Comparison of ENCODE assay signal across 22 cellular contexts in genomic region chr17:43200127-43200526, GRCh38. TPM values are rescaled to one million over a fixed set of nuclear protein-coding genes. Genes with fewer than 3 reads are reported as not detected.
DNase-seq lines count a peak whose midpoint lies in the region; ATAC-seq and TF ChIP-seq lines count a peak whose summit lies in the region.
"Had no signal": no experiment of that assay in that cellular context is flagged by ENCODE, and none has a peak within 500 bp of the region (broad histone marks: within the 10 kb centered on the region; RNA-seq: fewer than 3 reads in every experiment).

No MANE protein-coding gene starts in this region.

- no peaks in the 10 kb centered on the region for H4K20me1 ChIP-seq in mammary epithelial cell (ENCODE audit: insufficient read depth, low read length)

- peak overlapping the region; percentile 66 for H3K27ac Mint-ChIP-seq in activated naive CD4-positive, alpha-beta T cell treated with anti-CD3 and anti-CD28 coated beads, Interleukin-2, amount 50 U/mL, for 24 hours
- H3K27ac Mint-ChIP-seq in activated naive CD8-positive, alpha-beta T cell = peak overlapping the region; percentile 54
- no peak overlapping the region for H3K27ac Mint-ChIP-seq in stimulated activated naive B cell treated with anti-CD40 and anti-IgM and Interleukin-4, amounts not matched to agents 10 μg/mL and 1 μg/mL and 100 μg/mL, for 72 hours
- H3K27ac Mint-ChIP-seq: T-helper 1 cell treated with Interleukin-12 subunit alpha and Interleukin-12 subunit beta and Interleukin-4 antibody, amounts not matched to agents 30 μg/mL and 1 μg/mL, for 36 hours had no signal

- peaks cover 6% of the 10 kb centered on the region for H3K4me1 Mint-ChIP-seq in activated naive CD4-positive, alpha-beta T cell treated with anti-CD3 and anti-CD28 coated beads, Interleukin-2, amount 50 U/mL, for 24 hours
- H3K4me1 Mint-ChIP-seq in activated naive CD8-positive, alpha-beta T cell (ENCODE audit: low read depth) = peaks cover 6% of the 10 kb centered on the region
- H3K4me1 Mint-ChIP-seq in stimulated activated naive B cell treated with anti-CD40 and anti-IgM and Interleukin-4, amounts not matched to agents 10 μg/mL and 1 μg/mL and 100 μg/mL, for 72 hours = peaks cover 0 to 3% of the 10 kb centered on the region in 2 donors

- CTCF ChIA-PET in mammary epithelial cell (lab: Charles Lee; ENCODE audit: low non-redundant PET) = no interaction called here

- DNase-seq in activated naive CD4-positive, alpha-beta T cell treated with anti-CD3 and anti-CD28 coated beads, Interleukin-2, amount 50 U/mL, for 16 hours = no peak
- DNase-seq in Jurkat, Clone E6-1 (ENCODE audit: low read depth, low spot score) = peak; percentile 32
- no peak for DNase-seq in stimulated activated naive B cell treated with anti-CD40 and anti-IgM and Interleukin-4, amounts not matched to agents 10 μg/mL and 1 μg/mL and 100 μg/mL, for 72 hours
- DNase-seq in sigmoid colon (no peak), mammary epithelial cell (no peak)
- DNase-seq: naive thymus-derived CD4-positive, alpha-beta T cell; NCI-H1105; NCI-H345; stimulated activated CD4-positive, alpha-beta T cell treated with anti-CD3 and anti-CD28 coated beads, Interleukin-4, amount 100 ng/mL, for 24 hours; stimulated activated CD8-positive, alpha-beta memory T cell treated with anti-CD3 and anti-CD28 coated beads, Interleukin-4, amount 100 ng/mL, for 48 hours had no signal

- 84 to 96% methylated on average over 4 of the region's 4 CpGs for WGBS in sigmoid colon, 2 donors
- 88% methylated on average over 4 of the region's 4 CpGs for WGBS in mammary epithelial cell (ENCODE audit: low coverage, missing lambda C conversion rate)

- peaks cover 9% of the 10 kb centered on the region for H3K36me3 Mint-ChIP-seq in activated naive CD4-positive, alpha-beta T cell treated with anti-CD3 and anti-CD28 coated beads, Interleukin-2, amount 50 U/mL, for 24 hours
- peaks cover 11% of the 10 kb centered on the region for H3K36me3 Mint-ChIP-seq in activated naive CD8-positive, alpha-beta T cell
- H3K36me3 Mint-ChIP-seq in stimulated activated naive B cell treated with anti-CD40 and anti-IgM and Interleukin-4, amounts not matched to agents 10 μg/mL and 1 μg/mL and 100 μg/mL, for 72 hours = peaks cover 19 to 47% of the 10 kb centered on the region in 2 donors

- H3K27ac ChIP-seq in sigmoid colon (no peak overlapping the region), mammary epithelial cell (ENCODE audit: insufficient read depth, low read depth, low read length) (no peak overlapping the region)
- H3K27ac ChIP-seq: adrenal gland, parathyroid adenoma had no signal

- H3K27me3 ChIP-seq in sigmoid colon = no peaks in the 10 kb centered on the region
- no peaks in the 10 kb centered on the region for H3K27me3 ChIP-seq in mammary epithelial cell (ENCODE audit: insufficient read depth, low read length)
- H3K27me3 ChIP-seq: adrenal gland had no signal

- BruUV-seq in mammary epithelial cell (replicated peaks; lab: Mats Ljungman, UMichigan) = no TSS peak

- no peak for TF ChIP-seq EP300 in sigmoid colon (IDR thresholded peaks at IDR 0.05)

- dilution Hi-C loops in mammary epithelial cell (cut with HindIII; ENCODE audit: low sequenced_read_pairs) = no loop called here

- H3K36me3 ChIP-seq in sigmoid colon (peaks cover 77 to 100% (median 93%) of the 10 kb centered on the region in 4 donors), mammary epithelial cell (ENCODE audit: insufficient read depth, low read length) (peaks cover 26% of the 10 kb centered on the region)

- H2AFZ ChIP-seq in mammary epithelial cell (ENCODE audit: low read depth, low read length) = no peak overlapping the region
- H2AFZ ChIP-seq: parathyroid adenoma had no signal

- no peaks in the 10 kb centered on the region for H3K9me3 ChIP-seq in sigmoid colon
- no peaks in the 10 kb centered on the region for H3K9me3 ChIP-seq in mammary epithelial cell (replicated peaks; ENCODE audit: insufficient read depth, low read length)
- H3K9me3 ChIP-seq: adrenal gland had no signal

- H3K9me3 Mint-ChIP-seq in activated naive CD4-positive, alpha-beta T cell treated with anti-CD3 and anti-CD28 coated beads, Interleukin-2, amount 50 U/mL, for 24 hours = no peaks in the 10 kb centered on the region
- no peaks in the 10 kb centered on the region for H3K9me3 Mint-ChIP-seq in activated naive CD8-positive, alpha-beta T cell (ENCODE audit: low read depth)
- H3K9me3 Mint-ChIP-seq in stimulated activated naive B cell treated with anti-CD40 and anti-IgM and Interleukin-4, amounts not matched to agents 10 μg/mL and 1 μg/mL and 100 μg/mL, for 72 hours = no peaks in the 10 kb centered on the region
- H3K9me3 Mint-ChIP-seq: IgD-negative memory B cell; naive thymus-derived CD4-positive, alpha-beta T cell; T-helper 1 cell treated with Interleukin-12 subunit alpha and Interleukin-12 subunit beta and Interleukin-4 antibody, amounts not matched to agents 30 μg/mL and 1 μg/mL, for 36 hours had no signal

- in situ Hi-C loops in mammary epithelial cell (cut with MboI; ENCODE audit: low sequenced_read_pairs in 2 of 2) = no loop called here

- peak; percentile 36 to 41 for ATAC-seq in stimulated activated naive B cell treated with anti-CD40 and anti-IgM and Interleukin-4, amounts not matched to agents 10 μg/mL and 1 μg/mL and 100 μg/mL, for 72 hours (replicated peaks)
- ATAC-seq: esophagus mucosa; naive thymus-derived CD4-positive, alpha-beta T cell had no signal

- TF ChIP-seq CTCF in sigmoid colon (IDR thresholded peaks at IDR 0.05) (no peak), mammary epithelial cell (conservative IDR thresholded peaks at IDR 0.05 in 1 of 2, IDR thresholded peaks at IDR 0.05 in 1 of 2; ENCODE audit: extremely low read depth in 1 of 2, insufficient read depth in 1 of 2, low read depth in 1 of 2, low read length in 2 of 2) (no peak)

- H3K4me2 ChIP-seq in mammary epithelial cell (ENCODE audit: insufficient read depth, low read depth, low read length) = no peak overlapping the region

- H3K27me3 Mint-ChIP-seq in activated naive CD4-positive, alpha-beta T cell treated with anti-CD3 and anti-CD28 coated beads, Interleukin-2, amount 50 U/mL, for 24 hours = no peaks in the 10 kb centered on the region
- no peaks in the 10 kb centered on the region for H3K27me3 Mint-ChIP-seq in activated naive CD8-positive, alpha-beta T cell
- H3K27me3 Mint-ChIP-seq in stimulated activated naive B cell treated with anti-CD40 and anti-IgM and Interleukin-4, amounts not matched to agents 10 μg/mL and 1 μg/mL and 100 μg/mL, for 72 hours = no peaks in the 10 kb centered on the region
- H3K27me3 Mint-ChIP-seq: IgD-negative memory B cell; naive thymus-derived CD4-positive, alpha-beta T cell had no signal

- intact Hi-C loops in sigmoid colon (cut with DNase I) = no loop called here
- intact Hi-C loops in mammary epithelial cell (cut with micrococcal nuclease) = no loop called here

- TF ChIP-seq POLR2A in sigmoid colon (IDR thresholded peaks at IDR 0.05) = no peak

- H3K79me2 ChIP-seq in mammary epithelial cell (ENCODE audit: insufficient read depth, low read length) = no peaks in the 10 kb centered on the region

- no peak overlapping the region for H3K4me3 Mint-ChIP-seq in activated naive CD4-positive, alpha-beta T cell treated with anti-CD3 and anti-CD28 coated beads, Interleukin-2, amount 50 U/mL, for 24 hours
- H3K4me3 Mint-ChIP-seq in activated naive CD8-positive, alpha-beta T cell = no peak overlapping the region
- H3K4me3 Mint-ChIP-seq in stimulated activated naive B cell treated with anti-CD40 and anti-IgM and Interleukin-4, amounts not matched to agents 10 μg/mL and 1 μg/mL and 100 μg/mL, for 72 hours = no peak overlapping the region
- H3K4me3 Mint-ChIP-seq: IgD-negative memory B cell; naive thymus-derived CD4-positive, alpha-beta T cell; T-helper 1 cell treated with Interleukin-12 subunit alpha and Interleukin-12 subunit beta and Interleukin-4 antibody, amounts not matched to agents 30 μg/mL and 1 μg/mL, for 36 hours had no signal

- H3K4me1 ChIP-seq in sigmoid colon = no peaks in the 10 kb centered on the region
- no peaks in the 10 kb centered on the region for H3K4me1 ChIP-seq in mammary epithelial cell (ENCODE audit: insufficient read depth, low read length)
- H3K4me1 ChIP-seq: adrenal gland, parathyroid adenoma had no signal

- H3K4me3 ChIP-seq in Jurkat, Clone E6-1 (ENCODE audit: low read length) = no peak overlapping the region
- H3K4me3 ChIP-seq in sigmoid colon (no peak overlapping the region), mammary epithelial cell (replicated peaks in 1 of 3; ENCODE audit: insufficient read depth in 1 of 3, low read depth in 2 of 3, low read length in 3 of 3) (no peak overlapping the region)
- H3K4me3 ChIP-seq: adrenal gland, lung had no signal

- no peak overlapping the region for H3K9ac ChIP-seq in mammary epithelial cell (ENCODE audit: insufficient read depth, low read length)
- H3K9ac ChIP-seq: parathyroid adenoma had no signal

RNA-seq across cellular contexts. Expression of gene TMEM106A, which starts 11.5 kb away (rescaled TPM):
- 5.7 TPM for polyA plus RNA-seq in Jurkat, Clone E6-1 (2012; ENCODE audit: insufficient read depth, insufficient read length)
- 1 to 10 TPM; 3.0 to 7.2 (median 4.7) TPM for total RNA-seq in sigmoid colon
- 1 to 10 TPM; 2.4 to 9.4 (median 3.5) TPM for polyA plus RNA-seq in sigmoid colon
- 1 to 10 TPM; 2.0 to 4.7 TPM for total RNA-seq in mammary epithelial cell
- polyA plus RNA-seq in mammary epithelial cell = 1.9 TPM
- polyA minus RNA-seq in mammary epithelial cell = 21.3 TPM

RNA-seq across cellular contexts. Expression of gene CCDC200, which starts 28.3 kb away (rescaled TPM):
- polyA plus RNA-seq in Jurkat, Clone E6-1 (2012; ENCODE audit: insufficient read depth, insufficient read length) = not detected
- not detected for total RNA-seq in sigmoid colon
- under 1 TPM in 1 of 3 donors, not detected in 2; 0.12 TPM for polyA plus RNA-seq in sigmoid colon
- not detected for total RNA-seq in mammary epithelial cell
- polyA plus RNA-seq in mammary epithelial cell = not detected
- not detected for polyA minus RNA-seq in mammary epithelial cell
- total RNA-seq: adrenal gland, esophagus mucosa, H1, skeletal muscle tissue had no signal
- polyA plus RNA-seq: adrenal gland, BJ had no signal

RNA-seq across cellular contexts. Expression of gene NBR1, which starts 29.1 kb away (rescaled TPM):
- polyA plus RNA-seq in Jurkat, Clone E6-1 (2012; ENCODE audit: insufficient read depth, insufficient read length) = 32.6 TPM
- 10 to 100 TPM; 77.5 to 98.1 (median 81.5) TPM for total RNA-seq in sigmoid colon
- polyA plus RNA-seq in sigmoid colon = 10 to 100 TPM; 50.9 to 93.4 (median 74.5) TPM
- 100 to 1,000 TPM in 1 of 2 donors, 10 to 100 TPM in 1; 65.2 to 100 TPM for total RNA-seq in mammary epithelial cell
- polyA plus RNA-seq in mammary epithelial cell = 42.3 TPM
- polyA minus RNA-seq in mammary epithelial cell = 52.6 TPM

RNA-seq across cellular contexts. Expression of gene RNU2-1, which starts 33.6 kb away (rescaled TPM):
- polyA plus RNA-seq in Jurkat, Clone E6-1 (2012; ENCODE audit: insufficient read depth, insufficient read length) = not detected
- total RNA-seq in sigmoid colon (not detected), mammary epithelial cell (1,000 to 10,000 TPM in 1 of 2 donors, not detected in 1; 2,951 TPM)
- polyA plus RNA-seq in sigmoid colon (not detected), mammary epithelial cell (not detected)
- not detected for polyA minus RNA-seq in mammary epithelial cell
- total RNA-seq: skeletal muscle tissue had no signal
- polyA plus RNA-seq: adrenal gland; BJ; H1; IgD-negative memory B cell; lung; naive thymus-derived CD4-positive, alpha-beta T cell; thymus had no signal
